17 cellular contexts compared by ENCODE assay signal in genomic region chr6:40516429-40516828, GRCh38.
DNase-seq lines count a peak whose midpoint lies in the region; ATAC-seq and TF ChIP-seq lines count a peak whose summit lies in the region.
"Had no signal": no experiment of that assay in that cellular context is flagged by ENCODE, and none has a peak within 500 bp of the region (broad histone marks: within the 10 kb centered on the region; RNA-seq: fewer than 3 reads in every experiment).

No MANE protein-coding gene starts in this region.

- no peak for TF ChIP-seq CTCF in GM23338 (conservative IDR thresholded peaks at IDR 0.05; ENCODE audit: low read depth in 2 of 2)
- TF ChIP-seq CTCF in neural progenitor cell (IDR thresholded peaks at IDR 0.05) = no peak

- no peaks in the 10 kb centered on the region for H3K9me3 ChIP-seq in neural progenitor cell (ENCODE audit: low read depth)

- no peak overlapping the region for H3K4me2 ChIP-seq in GM23338
- no peak overlapping the region for H3K4me2 ChIP-seq in neural progenitor cell

- ATAC-seq in GM23338 = no peak
- ATAC-seq: GM12878 had no signal

- H4K20me1 ChIP-seq in GM23338 (replicated peaks; ENCODE audit: insufficient read depth) (no peaks in the 10 kb centered on the region), neural progenitor cell (ENCODE audit: low read depth) (no peaks in the 10 kb centered on the region)

- H3K27ac ChIP-seq in GM23338 (ENCODE audit: low read depth) = no peak overlapping the region
- no peak overlapping the region for H3K27ac ChIP-seq in neural progenitor cell

- H3K36me3 Mint-ChIP-seq in GM23338 (ENCODE audit: low read depth) (no peaks in the 10 kb centered on the region), neural progenitor cell (no peaks in the 10 kb centered on the region)
- H3K36me3 Mint-ChIP-seq: CD4-positive, alpha-beta memory T cell had no signal

- peaks cover 16% of the 10 kb centered on the region for H3K4me1 Mint-ChIP-seq in GM23338
- peaks cover 4% of the 10 kb centered on the region for H3K4me1 Mint-ChIP-seq in neural progenitor cell
- H3K4me1 Mint-ChIP-seq: CD4-positive, alpha-beta memory T cell had no signal

- no peak overlapping the region for H3K9ac ChIP-seq in neural progenitor cell

- H3K79me2 ChIP-seq in GM23338 (replicated peaks; ENCODE audit: insufficient read depth) = no peaks in the 10 kb centered on the region
- no peaks in the 10 kb centered on the region for H3K79me2 ChIP-seq in neural progenitor cell (ENCODE audit: low read depth)

- H3F3A ChIP-seq in GM23338 (replicated peaks; ENCODE audit: low read depth) = no peaks in the 10 kb centered on the region
- H3F3A ChIP-seq in neural progenitor cell (ENCODE audit: low read depth) = no peaks in the 10 kb centered on the region

- H3K9me3 Mint-ChIP-seq in GM23338 (no peaks in the 10 kb centered on the region; the same call in 2 of the 3 replicates), neural progenitor cell (no peaks in the 10 kb centered on the region)
- H3K9me3 Mint-ChIP-seq: CD4-positive, alpha-beta memory T cell had no signal

- H3K27me3 ChIP-seq in GM23338 (ENCODE audit: insufficient read depth) (no peaks in the 10 kb centered on the region), neural progenitor cell (no peaks in the 10 kb centered on the region)

- no peaks in the 10 kb centered on the region for H3K9me2 ChIP-seq in GM23338 (ENCODE audit: insufficient read depth)

- H3K27ac Mint-ChIP-seq in GM23338 (peak overlapping the region; percentile 60), neural progenitor cell (peak overlapping the region; percentile 39)
- H3K27ac Mint-ChIP-seq: CD4-positive, alpha-beta memory T cell had no signal

- DNase-seq in GM23338 (ENCODE audit: low spot score) (no peak), NCI-H69 (lab: John Stamatoyannopoulos, UW) (peak; percentile 46), cerebellar cortex (ENCODE audit: low spot score) (peak; percentile 20), neural progenitor cell (ENCODE audit: low spot score) (no peak), cerebellum (ENCODE audit: low spot score) (no peak), DMS79 treated with DMSO at 0.1 percent for 48 hours (lab: John Stamatoyannopoulos, UW) (no peak)
- DNase-seq in activated effector memory CD4-positive, alpha-beta T cell treated with Interleukin-2 at 50 U/mL for 16 hours = no peak
- DNase-seq: C1 segment of cervical spinal cord; Calu3; CD4-positive, alpha-beta memory T cell; COR-L47; DMS53; DND-41; GDM1; GOT3; HCEC 1CT had no signal

- H3K36me3 ChIP-seq in GM23338 (ENCODE audit: insufficient read depth) (no peaks in the 10 kb centered on the region), neural progenitor cell (no peaks in the 10 kb centered on the region)

- H2AFZ ChIP-seq in GM23338 (no peak overlapping the region), neural progenitor cell (replicated peaks) (no peak overlapping the region)

- peaks cover 10% of the 10 kb centered on the region for H3K4me1 ChIP-seq in GM23338 (ENCODE audit: insufficient read depth)
- H3K4me1 ChIP-seq in neural progenitor cell = peaks cover 12% of the 10 kb centered on the region

- H3K4me3 Mint-ChIP-seq in GM23338 (no peak overlapping the region), neural progenitor cell (no peak overlapping the region)
- H3K4me3 Mint-ChIP-seq: CD4-positive, alpha-beta memory T cell had no signal

- no peak overlapping the region for H3K4me3 ChIP-seq in GM23338
- H3K4me3 ChIP-seq in neural progenitor cell = no peak overlapping the region
- H3K4me3 ChIP-seq: GM12878 had no signal

- H3K27me3 Mint-ChIP-seq in GM23338 (ENCODE audit: insufficient read depth, low read depth, poor library complexity) (peaks cover 7% of the 10 kb centered on the region), neural progenitor cell (ENCODE audit: insufficient read depth, low read depth) (peaks cover 15% of the 10 kb centered on the region)

TF ChIP-seq in GM23338, 12 proteins besides CTCF, POLR2A, EP300 and RAD21 (continues in another document):
- no peak for TF ChIP-seq ZNF114 (CRISPR knock-in tag; IDR thresholded peaks at IDR 0.05)
- TF ChIP-seq ZNF331 (CRISPR knock-in tag; IDR thresholded peaks at IDR 0.05; ENCODE audit: low read depth) = no peak
- TF ChIP-seq ZNF462 (CRISPR knock-in tag; IDR thresholded peaks at IDR 0.05) = no peak
- no peak for TF ChIP-seq EZH2phosphoT487 (IDR thresholded peaks at IDR 0.05; ENCODE audit: unreplicated experiment)
- no peak for TF ChIP-seq NANOG (IDR thresholded peaks at IDR 0.05; ENCODE audit: borderline replicate concordance)
- TF ChIP-seq EZH2 (IDR thresholded peaks at IDR 0.05; ENCODE audit: low read depth, unreplicated experiment) = no peak
- no peak for TF ChIP-seq CREB1 (CRISPR knock-in tag; IDR thresholded peaks at IDR 0.05; ENCODE audit: low read depth)
- no peak for TF ChIP-seq POLR2AphosphoS5 (IDR thresholded peaks at IDR 0.05; ENCODE audit: low read depth)
- no peak for TF ChIP-seq ETS1 (IDR thresholded peaks at IDR 0.05)
- no peak for TF ChIP-seq STAT1 (IDR thresholded peaks at IDR 0.05; ENCODE audit: unreplicated experiment)
- TF ChIP-seq JUNB (IDR thresholded peaks at IDR 0.05; ENCODE audit: unreplicated experiment) = no peak

Comparison
In these comparisons a context has a peak if more than half of its experiments do, and no peak if none do; other contexts are left out.
1. DNase-seq: peak in NCI-H69 (single experiment) and cerebellar cortex (single experiment); none in GM23338 (single experiment), neural progenitor cell (single experiment), cerebellum (single experiment), activated effector memory CD4-positive, alpha-beta T cell treated with Interleukin-2 at 50 U/mL for 16 hours (single experiment) and DMS79 treated with DMSO at 0.1 percent for 48 hours (single experiment).